1 cellular context compared by ENCODE assay signal in the genomic region with DNA sequence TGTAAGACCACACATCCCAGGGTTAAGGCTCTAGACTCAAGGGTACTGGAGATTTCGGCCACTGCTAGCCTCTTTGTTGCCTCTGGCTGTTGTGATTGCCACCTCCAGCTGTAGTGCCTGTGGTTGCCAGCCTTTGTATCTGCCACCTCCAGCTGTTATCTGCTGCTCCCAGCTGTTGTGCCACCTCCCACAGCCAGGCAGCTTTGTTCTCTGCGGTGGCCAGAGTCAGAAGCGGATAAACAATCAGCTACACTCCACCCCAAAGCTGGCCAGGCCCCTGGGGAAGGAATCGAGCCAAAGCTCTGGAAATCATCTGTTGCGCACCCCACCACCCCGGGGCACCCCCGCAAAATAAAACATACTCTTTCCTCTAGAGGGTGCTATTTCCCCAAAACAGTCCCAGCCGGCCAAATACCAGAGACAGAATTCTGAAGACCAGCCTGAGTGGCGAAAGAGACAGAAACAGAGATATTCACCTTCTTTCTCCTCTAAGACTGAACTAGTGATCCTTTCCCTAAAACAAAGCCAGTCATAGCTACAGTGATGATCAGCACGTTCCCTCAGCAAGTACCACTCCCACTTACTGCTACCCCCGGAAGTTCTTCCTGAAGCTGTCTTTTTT.
TF ChIP-seq lines count a peak whose summit lies in the region.

No MANE protein-coding gene starts in this region.

TF ChIP-seq in IMR-90, 13 proteins besides CTCF, POLR2A, EP300 and RAD21:
- TF ChIP-seq, protein P1, sequence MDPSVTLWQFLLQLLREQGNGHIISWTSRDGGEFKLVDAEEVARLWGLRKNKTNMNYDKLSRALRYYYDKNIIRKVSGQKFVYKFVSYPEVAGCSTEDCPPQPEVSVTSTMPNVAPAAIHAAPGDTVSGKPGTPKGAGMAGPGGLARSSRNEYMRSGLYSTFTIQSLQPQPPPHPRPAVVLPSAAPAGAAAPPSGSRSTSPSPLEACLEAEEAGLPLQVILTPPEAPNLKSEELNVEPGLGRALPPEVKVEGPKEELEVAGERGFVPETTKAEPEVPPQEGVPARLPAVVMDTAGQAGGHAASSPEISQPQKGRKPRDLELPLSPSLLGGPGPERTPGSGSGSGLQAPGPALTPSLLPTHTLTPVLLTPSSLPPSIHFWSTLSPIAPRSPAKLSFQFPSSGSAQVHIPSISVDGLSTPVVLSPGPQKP (IDR thresholded peaks at IDR 0.05; ENCODE audit: borderline replicate concordance, low read depth, low read length), result no peak
- TF ChIP-seq CEBPB (IDR thresholded peaks at IDR 0.05; ENCODE audit: low read depth, low read length), result no peak
- 0 out of 2 replicates have a peak, but pooled peaks have one; percentile 34 for TF ChIP-seq MAZ (IDR thresholded peaks at IDR 0.05; ENCODE audit: borderline replicate concordance, low read depth, low read length)
- TF ChIP-seq SMC3 (IDR thresholded peaks at IDR 0.05; ENCODE audit: low read depth, low read length), result peak; percentile 7; the same call in 1 of the 2 replicates
- no peak for TF ChIP-seq RFX5 (IDR thresholded peaks at IDR 0.05; ENCODE audit: low read depth, low read length)
